Comparison of ENCODE assay signal across 8 cellular contexts in the genomic region with DNA sequence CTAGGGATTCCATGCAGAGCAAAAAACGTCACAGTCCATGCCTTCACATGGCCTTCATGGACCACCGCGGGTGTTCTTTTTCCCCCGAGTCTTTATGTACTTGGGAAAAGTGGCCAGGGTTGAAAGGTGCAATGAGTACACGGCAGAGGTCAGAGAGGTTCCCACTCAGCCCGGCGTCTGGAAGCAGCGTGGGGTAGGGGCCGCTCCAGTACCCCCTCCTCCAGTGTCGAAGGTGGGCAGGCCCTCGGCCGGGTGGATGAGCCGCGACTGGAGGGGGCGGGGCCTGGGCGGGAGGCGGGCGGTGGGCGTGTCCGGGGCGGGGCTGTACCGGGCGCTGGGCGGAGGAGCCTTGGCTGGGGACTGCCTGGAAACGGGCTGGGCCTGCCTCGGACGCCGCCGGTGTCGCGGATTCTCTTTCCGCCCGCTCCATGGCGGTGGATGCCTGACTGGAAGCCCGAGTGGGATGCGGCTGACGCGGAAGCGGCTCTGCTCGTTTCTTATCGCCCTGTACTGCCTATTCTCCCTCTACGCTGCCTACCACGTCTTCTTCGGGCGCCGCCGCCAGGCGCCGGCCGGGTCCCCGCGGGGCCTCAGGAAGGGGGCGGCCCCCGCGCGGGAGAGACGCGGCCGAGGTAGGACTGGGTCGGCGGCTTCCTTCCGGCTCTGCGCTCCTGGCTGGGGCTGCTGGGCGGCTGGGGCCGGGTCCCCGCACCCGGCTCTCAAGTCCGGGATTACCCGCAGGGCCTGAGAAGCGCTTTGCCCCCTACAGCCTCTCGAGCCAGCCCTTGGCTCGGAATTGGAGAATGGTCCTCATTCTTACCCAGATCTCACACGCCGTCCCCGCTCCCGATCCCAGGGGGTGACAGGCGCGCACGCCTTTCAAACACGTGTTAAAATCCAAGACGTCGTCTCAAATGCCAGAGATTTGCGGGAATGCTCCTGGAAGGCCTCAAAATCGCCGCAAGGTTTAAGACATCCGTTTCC. TPM values are rescaled to one million over a fixed set of nuclear protein-coding genes. Genes with fewer than 3 reads are reported as not detected.
DNase-seq lines count a peak whose midpoint lies in the region; ATAC-seq and TF ChIP-seq lines count a peak whose summit lies in the region.

A gene with protein sequence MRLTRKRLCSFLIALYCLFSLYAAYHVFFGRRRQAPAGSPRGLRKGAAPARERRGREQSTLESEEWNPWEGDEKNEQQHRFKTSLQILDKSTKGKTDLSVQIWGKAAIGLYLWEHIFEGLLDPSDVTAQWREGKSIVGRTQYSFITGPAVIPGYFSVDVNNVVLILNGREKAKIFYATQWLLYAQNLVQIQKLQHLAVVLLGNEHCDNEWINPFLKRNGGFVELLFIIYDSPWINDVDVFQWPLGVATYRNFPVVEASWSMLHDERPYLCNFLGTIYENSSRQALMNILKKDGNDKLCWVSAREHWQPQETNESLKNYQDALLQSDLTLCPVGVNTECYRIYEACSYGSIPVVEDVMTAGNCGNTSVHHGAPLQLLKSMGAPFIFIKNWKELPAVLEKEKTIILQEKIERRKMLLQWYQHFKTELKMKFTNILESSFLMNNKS (plus strand): TSS at position 412 of the 984 bp plus-strand sequence. CDS start 52 bp downstream, at position 464.

- H3K4me3 Mint-ChIP-seq in nephron = peak within 1 kb of the TSS; percentile 96 to 98 (median 96)
- H3K4me3 Mint-ChIP-seq in stimulated activated naive CD8-positive, alpha-beta T cell treated with anti-CD3 and anti-CD28 coated beads, Interleukin-15, amount 100 ng/mL, for 72 hours = peak within 1 kb of the TSS; percentile 99

- peak within 1 kb of the TSS; percentile 67 for H3K4me3 ChIP-seq in fibroblast of pulmonary artery (replicated peaks; ENCODE audit: low read depth, low read length)

- peak; percentile 86 for DNase-seq in ELF-1 (ENCODE audit: low read depth, low spot score)
- DNase-seq in GOT3 (lab: John Stamatoyannopoulos, UW) = peak; percentile 16
- peak; percentile 70 for DNase-seq in LHCN-M2 (ENCODE audit: low read depth)
- DNase-seq in SHP77 (lab: John Stamatoyannopoulos, UW) = peak; percentile 71 to 73
- peak; percentile 81 for DNase-seq in activated effector memory CD4-positive, alpha-beta T cell treated with Interleukin-2 at 50 U/mL for 16 hours
- peak; percentile 77 for DNase-seq in fibroblast of pulmonary artery (ENCODE audit: low read depth)
- peak; percentile 85 for DNase-seq in stimulated activated naive CD8-positive, alpha-beta T cell treated with anti-CD3 and anti-CD28 coated beads, Interleukin-15, amount 100 ng/mL, for 72 hours

- peaks cover 25% of the 10 kb centered on the region for H3K36me3 Mint-ChIP-seq in nephron (ENCODE audit: low read depth)

- TF ChIP-seq CTCF in fibroblast of pulmonary artery (IDR thresholded peaks at IDR 0.05; ENCODE audit: low read length, missing control alignments) = no peak
- TF ChIP-seq CTCF in nephron (IDR thresholded peaks at IDR 0.05; ENCODE audit: unreplicated experiment in 3 of 3) = no peak

- no peaks in the 10 kb centered on the region for H3K27me3 Mint-ChIP-seq in nephron (ENCODE audit: low read depth)
- no peaks in the 10 kb centered on the region for H3K27me3 Mint-ChIP-seq in stimulated activated naive CD8-positive, alpha-beta T cell treated with anti-CD3 and anti-CD28 coated beads, Interleukin-15, amount 100 ng/mL, for 72 hours

- peak; percentile 96 for ATAC-seq in stimulated activated naive CD8-positive, alpha-beta T cell treated with anti-CD3 and anti-CD28 coated beads, Interleukin-15, amount 100 ng/mL, for 72 hours

- H3K9me3 Mint-ChIP-seq in nephron = no peaks in the 10 kb centered on the region
- H3K9me3 Mint-ChIP-seq in stimulated activated naive CD8-positive, alpha-beta T cell treated with anti-CD3 and anti-CD28 coated beads, Interleukin-15, amount 100 ng/mL, for 72 hours = no peaks in the 10 kb centered on the region

- peak within 1 kb of the TSS; percentile 94 to 98 (median 98) for H3K27ac Mint-ChIP-seq in nephron
- H3K27ac Mint-ChIP-seq in stimulated activated naive CD8-positive, alpha-beta T cell treated with anti-CD3 and anti-CD28 coated beads, Interleukin-15, amount 100 ng/mL, for 72 hours = peak within 1 kb of the TSS; percentile 98 to 99

- peaks cover 22% of the 10 kb centered on the region for H3K4me1 Mint-ChIP-seq in nephron
- H3K4me1 Mint-ChIP-seq in stimulated activated naive CD8-positive, alpha-beta T cell treated with anti-CD3 and anti-CD28 coated beads, Interleukin-15, amount 100 ng/mL, for 72 hours = peaks cover 32% of the 10 kb centered on the region

RNA-seq across cellular contexts. Expression of the gene that starts here (rescaled TPM):
- total RNA-seq in LHCN-M2 (2014; rRNA removed) = 30.6 and 32.9 TPM in 2 replicates
- polyA plus RNA-seq in LHCN-M2 (2012) = 10.6 TPM

Comparison
In these comparisons a context has a peak if more than half of its experiments do, and no peak if none do; other contexts are left out.
1. Peak in every context shown above with its lines: DNase-seq, ATAC-seq and H3K4me3 ChIP-seq.
2. DNase-seq: peak in every context shown above with its lines; median percentile 86 in ELF-1; 85 in stimulated activated naive CD8-positive, alpha-beta T cell treated with anti-CD3 and anti-CD28 coated beads, Interleukin-15, amount 100 ng/mL, for 72 hours; 81 in activated effector memory CD4-positive, alpha-beta T cell treated with Interleukin-2 at 50 U/mL for 16 hours; 77 in fibroblast of pulmonary artery; 72 in SHP77; 70 in LHCN-M2; 16 in GOT3.